Comparison of ENCODE assay signal across 19 cellular contexts in the genomic region with DNA sequence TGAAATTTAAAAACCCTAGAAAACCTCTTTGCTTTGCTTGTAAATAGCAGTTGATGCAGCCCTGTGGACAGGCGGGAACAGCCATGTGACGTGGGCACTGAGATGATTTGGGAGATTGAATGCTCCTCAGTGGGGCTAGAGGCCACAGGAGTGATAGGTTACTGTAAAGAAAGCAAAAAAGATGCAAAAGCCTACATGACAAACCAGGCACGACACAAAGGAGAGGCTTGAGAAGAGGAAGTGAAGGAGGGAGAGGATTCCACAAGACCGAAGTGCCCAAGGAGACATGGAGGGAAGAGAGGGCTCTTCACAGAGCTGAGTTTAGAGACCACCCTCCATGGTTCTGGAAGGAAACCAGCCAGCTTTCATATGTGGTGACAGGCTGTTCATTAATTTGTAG. TPM values are rescaled to one million over a fixed set of nuclear protein-coding genes. Genes with fewer than 3 reads are reported as not detected.
DNase-seq lines count a peak whose midpoint lies in the region; ATAC-seq, FAIRE-seq and TF ChIP-seq lines count a peak whose summit lies in the region.
"Had no signal": no experiment of that assay in that cellular context is flagged by ENCODE, and none has a peak within 500 bp of the region (broad histone marks: within the 10 kb centered on the region; RNA-seq: fewer than 3 reads in every experiment).

No MANE protein-coding gene starts in this region.

- no peak overlapping the region for H2AFZ ChIP-seq in OCI-LY3 (ENCODE audit: low read depth, low read length)

- H3K79me2 ChIP-seq in OCI-LY3 (ENCODE audit: low read length) = peaks cover 99% of the 10 kb centered on the region

- intact Hi-C loops in mucosa of descending colon (cut with DNase I, micrococcal nuclease) (no loop called here), vagina (cut with DNase I) (no loop called here), left ventricle myocardium inferior (cut with micrococcal nuclease) (no loop called here)

- H3K36me3 ChIP-seq in OCI-LY3 (replicated peaks; ENCODE audit: low read depth, low read length) (peaks cover 59% of the 10 kb centered on the region), mucosa of descending colon (ENCODE audit: low read depth) (no peaks in the 10 kb centered on the region), vagina (no peaks in the 10 kb centered on the region), left ventricle myocardium inferior (no peaks in the 10 kb centered on the region)
- H3K36me3 ChIP-seq: esophagus muscularis mucosa had no signal

- peak overlapping the region; percentile 75 for H3K4me2 ChIP-seq in OCI-LY3 (ENCODE audit: low read length)

- ATAC-seq in mucosa of descending colon = peak; percentile 9
- ATAC-seq in GM18520 (IDR thresholded peaks at IDR 0.05; ENCODE audit: unreplicated experiment) = no peak
- ATAC-seq: body of pancreas had no signal

- peaks cover 52% of the 10 kb centered on the region for H4K20me1 ChIP-seq in OCI-LY3 (ENCODE audit: insufficient read depth, low read length)

- H3K27ac ChIP-seq in OCI-LY3 (ENCODE audit: low read length) (peak overlapping the region; percentile 98), vagina (no peak overlapping the region), left ventricle myocardium inferior (replicated peaks) (no peak overlapping the region)
- H3K27ac ChIP-seq: body of pancreas, esophagus muscularis mucosa, testis had no signal

- peaks cover 100% of the 10 kb centered on the region for H3K4me1 ChIP-seq in OCI-LY3 (ENCODE audit: low read length)
- no peaks in the 10 kb centered on the region for H3K4me1 ChIP-seq in mucosa of descending colon (ENCODE audit: low read depth)
- H3K4me1 ChIP-seq in vagina = no peaks in the 10 kb centered on the region
- no peaks in the 10 kb centered on the region for H3K4me1 ChIP-seq in left ventricle myocardium inferior
- H3K4me1 ChIP-seq: body of pancreas, esophagus muscularis mucosa, testis had no signal

- H3K4me3 ChIP-seq in OCI-LY3 (ENCODE audit: low read length) (peak overlapping the region; percentile 50; the same call in 1 of the 2 replicates), mucosa of descending colon (no peak overlapping the region), vagina (no peak overlapping the region), left ventricle myocardium inferior (no peak overlapping the region)
- H3K4me3 ChIP-seq: body of pancreas, esophagus muscularis mucosa, testis had no signal

- FAIRE-seq in GM12891 (lab: Jason Lieb, UNC) = peak; percentile 47

- TF ChIP-seq CTCF in OCI-LY3 (IDR thresholded peaks at IDR 0.05; ENCODE audit: low read depth, low read length) (no peak), mucosa of descending colon (IDR thresholded peaks at IDR 0.05) (no peak), vagina (IDR thresholded peaks at IDR 0.05) (no peak), left ventricle myocardium inferior (IDR thresholded peaks at IDR 0.05; ENCODE audit: borderline replicate concordance) (no peak)

- no peaks in the 10 kb centered on the region for H3K27me3 ChIP-seq in OCI-LY3 (ENCODE audit: low read depth, low read length)
- H3K27me3 ChIP-seq in vagina = no peaks in the 10 kb centered on the region
- H3K27me3 ChIP-seq in left ventricle myocardium inferior (ENCODE audit: low read depth) = peaks cover 92% of the 10 kb centered on the region
- H3K27me3 ChIP-seq: body of pancreas, testis had no signal

- no peak for TF ChIP-seq POLR2A in GM12891 (IDR thresholded peaks at IDR 0.05; ENCODE audit: low read depth, low read length)
- no peak for TF ChIP-seq POLR2A in vagina (IDR thresholded peaks at IDR 0.05)

- peak; percentile 31 for DNase-seq in NOMO-1 treated with DMSO at 0.1 percent for 48 hours (lab: John Stamatoyannopoulos, UW; ENCODE audit: unreplicated experiment)
- DNase-seq in NOMO-1 treated with dmso at 0.1 percent for 144 hours (lab: John Stamatoyannopoulos, UW; ENCODE audit: unreplicated experiment) = no peak
- DNase-seq in GM12891 (ENCODE audit: insufficient read length, low spot score) = no peak
- no peak for DNase-seq in mucosa of descending colon
- no peak for DNase-seq in vagina (ENCODE audit: extremely low spot score in 2 of 2)
- no peak for DNase-seq in left ventricle myocardium inferior
- DNase-seq: 8988T; activated gamma-delta T cell treated with Interleukin-2 at 50 U/mL for 16 hours; body of pancreas; dermis blood vessel endothelial cell; H9; mesenchymal stem cell; NCI-H1092 treated with DMSO at 0.1 percent for 48 hours; stimulated activated CD4-positive, alpha-beta T cell treated with anti-CD3 and anti-CD28 coated beads, Interleukin-2, amount 100 ng/mL, for 24 hours; T-helper 9 cell; testis had no signal

- H3K9me3 ChIP-seq in OCI-LY3 (ENCODE audit: insufficient read depth, low read length) (no peaks in the 10 kb centered on the region), mucosa of descending colon (no peaks in the 10 kb centered on the region), vagina (no peaks in the 10 kb centered on the region), left ventricle myocardium inferior (replicated peaks) (no peaks in the 10 kb centered on the region)
- H3K9me3 ChIP-seq: body of pancreas, esophagus muscularis mucosa, testis had no signal

- peak overlapping the region; percentile 65 for H3K9ac ChIP-seq in OCI-LY3 (ENCODE audit: low read length)

TF ChIP-seq in GM12891, 5 proteins besides CTCF, POLR2A, EP300 and RAD21:
- no peak for TF ChIP-seq TAF1 (IDR thresholded peaks at IDR 0.05; ENCODE audit: low read depth, low read length)
- no peak for TF ChIP-seq POU2F2 (IDR thresholded peaks at IDR 0.05; ENCODE audit: low read depth, low read length)
- no peak for TF ChIP-seq PAX5 (IDR thresholded peaks at IDR 0.05; ENCODE audit: insufficient read depth, low read length, severe bottlenecking)
- peak; percentile 82 for TF ChIP-seq SPI1 (IDR thresholded peaks at IDR 0.05; ENCODE audit: low read depth, low read length)

RNA-seq across cellular contexts. Expression of a gene that starts 25.7 kb away (rescaled TPM):
- 39.6 TPM for polyA plus RNA-seq in GM12891 (2012; ENCODE audit: low read depth, missing spikeins)
- total RNA-seq in mucosa of descending colon (10 to 100 TPM in 1 of 3 donors, 1 to 10 TPM in 2; 7.8 to 14.9 (median 8.8) TPM), vagina (44.9 TPM), left ventricle myocardium inferior (2.1 TPM)
